ENCODE assay signal across 8 cellular contexts in genomic region chr17:10149573-10150399, GRCh38. TPM values are rescaled to one million over a fixed set of nuclear protein-coding genes. Genes with fewer than 3 reads are reported as not detected.
DNase-seq lines count a peak whose midpoint lies in the region; ATAC-seq and TF ChIP-seq lines count a peak whose summit lies in the region.

No MANE protein-coding gene starts in this region.

- peak; percentile 56 for ATAC-seq in Right ventricle myocardium superior (ENCODE audit: poor library complexity)
- no peak for ATAC-seq in Right ventricle myocardium inferior
- peak; percentile 74 for ATAC-seq in HG03565 (IDR thresholded peaks at IDR 0.05; ENCODE audit: unreplicated experiment)
- ATAC-seq in GM18520 (IDR thresholded peaks at IDR 0.05; ENCODE audit: unreplicated experiment): no peak

- DNase-seq in Right ventricle myocardium superior (no peak), Right ventricle myocardium inferior (ENCODE audit: missing footprints) (no peak), astrocyte of the cerebellum (ENCODE audit: low read depth) (peak; percentile 79), skeletal muscle cell (ENCODE audit: low read depth) (peak; percentile 48), tibial artery (no peak)
- DNase-seq in stimulated activated CD4-positive, alpha-beta T cell treated with anti-CD3 and anti-CD28 coated beads, Interleukin-15, amount 100 ng/mL, for 24 hours: no peak

- TF ChIP-seq CTCF in astrocyte of the cerebellum (IDR thresholded peaks at IDR 0.05; ENCODE audit: low read depth, low read length, missing control alignments) (no peak), tibial artery (IDR thresholded peaks at IDR 0.05) (no peak)

- no peaks in the 10 kb centered on the region for H3K9me3 ChIP-seq in tibial artery

- H3K27ac ChIP-seq in tibial artery: no peak overlapping the region

- no peaks in the 10 kb centered on the region for H3K36me3 ChIP-seq in tibial artery

- intact Hi-C loops in Right ventricle myocardium superior (cut with DNase I) (no loop called here), Right ventricle myocardium inferior (cut with DNase I) (no loop called here), tibial artery (cut with DNase I; ENCODE audit: low total_unique reads) (no loop called here)

- no peaks in the 10 kb centered on the region for H3K4me1 ChIP-seq in tibial artery

- no peak overlapping the region for H3K4me3 ChIP-seq in astrocyte of the cerebellum (ENCODE audit: low read depth, low read length)
- no peak overlapping the region for H3K4me3 ChIP-seq in skeletal muscle cell (ENCODE audit: low read depth, low read length)
- H3K4me3 ChIP-seq in tibial artery: no peak overlapping the region

- in situ Hi-C loops in astrocyte of the cerebellum (cut with HindIII; ENCODE audit: low sequenced_read_pairs): no loop called here

- H3K27me3 ChIP-seq in tibial artery: no peaks in the 10 kb centered on the region

RNA-seq across cellular contexts. Expression of gene GAS7, which starts 48.6 kb away (rescaled TPM):
- total RNA-seq in Right ventricle myocardium superior (72.1 TPM), Right ventricle myocardium inferior (90.5 TPM)

Comparison
In these comparisons a context has a peak if more than half of its experiments do, and no peak if none do; other contexts are left out.
1. ATAC-seq: peak in Right ventricle myocardium superior (single experiment) and HG03565 (single experiment); none in Right ventricle myocardium inferior (single experiment) and GM18520 (single experiment).
2. DNase-seq: peak in astrocyte of the cerebellum (single experiment) and skeletal muscle cell (single experiment); none in Right ventricle myocardium superior (single experiment), Right ventricle myocardium inferior (single experiment), stimulated activated CD4-positive, alpha-beta T cell treated with anti-CD3 and anti-CD28 coated beads, Interleukin-15, amount 100 ng/mL, for 24 hours (single experiment) and tibial artery (0 of 2).